1 cellular context compared by ENCODE assay signal in genomic region chr10:71840177-71840711, GRCh38.
TF ChIP-seq lines count a peak whose summit lies in the region.

No MANE protein-coding gene starts in this region.

TF ChIP-seq in HEK293, 187 proteins besides CTCF, POLR2A, EP300 and RAD21 (continued from another document):
- TF ChIP-seq HIC1 (tag by site-specific recombination; IDR thresholded peaks at IDR 0.05) (no peak), ZNF660 (tag by site-specific recombination; IDR thresholded peaks at IDR 0.05) (0 out of 2 replicates have a peak, but pooled peaks have one; percentile 50), ZNF394 (tag by site-specific recombination; IDR thresholded peaks at IDR 0.05; ENCODE audit: borderline replicate concordance) (0 out of 2 replicates have a peak, but pooled peaks have one; percentile 16), KLF10 (tag by site-specific recombination; IDR thresholded peaks at IDR 0.05) (no peak), GLIS1 (tag by site-specific recombination; IDR thresholded peaks at IDR 0.05) (peak; percentile 39; the same call in 1 of the 2 replicates), SCRT2 (tag by site-specific recombination; IDR thresholded peaks at IDR 0.05) (peak; percentile 70; the same call in 1 of the 2 replicates)
